In the genomic region with DNA sequence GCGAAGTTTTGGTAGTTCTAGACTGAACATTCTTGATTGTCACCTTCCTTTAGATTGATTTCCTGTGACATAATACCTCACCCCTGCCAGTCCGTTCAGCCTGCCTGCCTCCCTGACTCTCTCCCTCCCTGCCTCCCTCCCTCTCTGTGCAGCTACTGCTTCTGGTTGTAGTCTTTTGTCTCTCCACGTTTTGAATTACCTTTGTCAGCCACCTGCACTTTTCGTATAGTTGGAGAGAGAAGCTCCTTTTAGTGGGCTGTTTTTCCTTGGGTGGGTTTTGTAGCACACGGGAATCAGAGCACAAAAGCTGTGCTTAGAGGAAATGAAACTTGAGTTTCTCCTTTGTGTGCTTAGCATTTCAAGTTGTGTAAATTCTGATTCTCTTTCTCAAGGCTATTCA, we compare ENCODE assay signal across 9 cellular contexts. TPM values are rescaled to one million over a fixed set of nuclear protein-coding genes. Genes with fewer than 3 reads are reported as not detected.
DNase-seq lines count a peak whose midpoint lies in the region; ATAC-seq lines count a peak whose summit lies in the region.
"Had no signal": no experiment of that assay in that cellular context is flagged by ENCODE, and none has a peak within 500 bp of the region (broad histone marks: within the 10 kb centered on the region; RNA-seq: fewer than 3 reads in every experiment).

No MANE protein-coding gene starts in this region.

- H3K4me3 Mint-ChIP-seq in activated CD4-positive, alpha-beta memory T cell treated with anti-CD3 and anti-CD28 coated beads for 36 hours = no peak overlapping the region
- no peak overlapping the region for H3K4me3 Mint-ChIP-seq in activated CD4-positive, alpha-beta memory T cell treated with anti-CD3 and anti-CD28 coated beads, Interleukin-2, amount 10 ng/mL, durations not matched to agents 7 days and 5 days
- peak overlapping the region; percentile 28 for H3K4me3 Mint-ChIP-seq in T-helper 17 cell
- H3K4me3 Mint-ChIP-seq in stimulated activated memory B cell treated with anti-CD40 and anti-IgM and Interleukin-4, amounts not matched to agents 10 μg/mL and 1 μg/mL and 100 μg/mL, for 72 hours = peak overlapping the region; percentile 54

- POLR2A ChIA-PET in activated CD4-positive, alpha-beta memory T cell treated with anti-CD3 and anti-CD28 coated beads for 36 hours (lab: Charles Lee) = no interaction called here
- POLR2A ChIA-PET in activated CD4-positive, alpha-beta memory T cell treated with anti-CD3 and anti-CD28 coated beads, Interleukin-2, amount 10 ng/mL, durations not matched to agents 7 days and 5 days (lab: Charles Lee) = no interaction called here

- no peaks in the 10 kb centered on the region for H3K9me3 ChIP-seq in T-helper 17 cell (ENCODE audit: control insufficient read depth, low read length, poor library complexity, severe bottlenecking)

- H3K27ac Mint-ChIP-seq in activated CD4-positive, alpha-beta memory T cell treated with anti-CD3 and anti-CD28 coated beads for 36 hours = no peak overlapping the region
- no peak overlapping the region for H3K27ac Mint-ChIP-seq in activated CD4-positive, alpha-beta memory T cell treated with anti-CD3 and anti-CD28 coated beads, Interleukin-2, amount 10 ng/mL, durations not matched to agents 7 days and 5 days
- peak overlapping the region; percentile 78 for H3K27ac Mint-ChIP-seq in T-helper 17 cell
- peak overlapping the region; percentile 72 for H3K27ac Mint-ChIP-seq in stimulated activated memory B cell treated with anti-CD40 and anti-IgM and Interleukin-4, amounts not matched to agents 10 μg/mL and 1 μg/mL and 100 μg/mL, for 72 hours

- CTCF ChIA-PET in activated CD4-positive, alpha-beta memory T cell treated with anti-CD3 and anti-CD28 coated beads for 36 hours (lab: Charles Lee) = interaction anchor here (1.4 kb wide), 1 partner anchor 163 kb away, joined by 4 read pairs; no protein-coding TSS in a partner anchor
- CTCF ChIA-PET in activated CD4-positive, alpha-beta memory T cell treated with anti-CD3 and anti-CD28 coated beads, Interleukin-2, amount 10 ng/mL, durations not matched to agents 7 days and 5 days (lab: Charles Lee) = no interaction called here

- peak; percentile 20 for DNase-seq in activated CD4-positive, alpha-beta memory T cell treated with anti-CD3 and anti-CD28 coated beads for 36 hours
- no peak for DNase-seq in activated CD4-positive, alpha-beta memory T cell treated with anti-CD3 and anti-CD28 coated beads, Interleukin-2, amount 10 ng/mL, durations not matched to agents 7 days and 5 days
- no peak for DNase-seq in T-helper 17 cell
- no peak for DNase-seq in stimulated activated CD4-positive, alpha-beta T cell treated with anti-CD3 and anti-CD28 coated beads, Interleukin-12 subunit alpha, Interleukin-12 subunit beta, amount 100 ng/mL, for 4 hours
- no peak for DNase-seq in NCI-H446 (lab: John Stamatoyannopoulos, UW)
- DNase-seq in NCI-H2196 (lab: John Stamatoyannopoulos, UW; ENCODE audit: unreplicated experiment) = no peak

- intact Hi-C loops in activated CD4-positive, alpha-beta memory T cell treated with anti-CD3 and anti-CD28 coated beads for 36 hours (cut with micrococcal nuclease) = no loop called here

- ATAC-seq in HG02938 (IDR thresholded peaks at IDR 0.05; ENCODE audit: unreplicated experiment) = peak; percentile 96
- peak; percentile 68 for ATAC-seq in T-helper 17 cell
- peak; percentile 73 for ATAC-seq in stimulated activated memory B cell treated with anti-CD40 and anti-IgM and Interleukin-4, amounts not matched to agents 10 μg/mL and 1 μg/mL and 100 μg/mL, for 72 hours
- ATAC-seq: Panc1 had no signal

- peaks cover 21% of the 10 kb centered on the region for H3K36me3 Mint-ChIP-seq in activated CD4-positive, alpha-beta memory T cell treated with anti-CD3 and anti-CD28 coated beads for 36 hours
- peaks cover 37% of the 10 kb centered on the region for H3K36me3 Mint-ChIP-seq in activated CD4-positive, alpha-beta memory T cell treated with anti-CD3 and anti-CD28 coated beads, Interleukin-2, amount 10 ng/mL, durations not matched to agents 7 days and 5 days (ENCODE audit: low read depth)
- H3K36me3 Mint-ChIP-seq in T-helper 17 cell (ENCODE audit: low read depth) = peaks cover 6% of the 10 kb centered on the region
- peaks cover 36% of the 10 kb centered on the region for H3K36me3 Mint-ChIP-seq in stimulated activated memory B cell treated with anti-CD40 and anti-IgM and Interleukin-4, amounts not matched to agents 10 μg/mL and 1 μg/mL and 100 μg/mL, for 72 hours

- H3K4me1 Mint-ChIP-seq in activated CD4-positive, alpha-beta memory T cell treated with anti-CD3 and anti-CD28 coated beads for 36 hours (ENCODE audit: low read depth) = peaks cover 13% of the 10 kb centered on the region
- peaks cover 15% of the 10 kb centered on the region for H3K4me1 Mint-ChIP-seq in activated CD4-positive, alpha-beta memory T cell treated with anti-CD3 and anti-CD28 coated beads, Interleukin-2, amount 10 ng/mL, durations not matched to agents 7 days and 5 days
- peaks cover 13% of the 10 kb centered on the region for H3K4me1 Mint-ChIP-seq in T-helper 17 cell
- H3K4me1 Mint-ChIP-seq in stimulated activated memory B cell treated with anti-CD40 and anti-IgM and Interleukin-4, amounts not matched to agents 10 μg/mL and 1 μg/mL and 100 μg/mL, for 72 hours = peaks cover 30% of the 10 kb centered on the region

- no peaks in the 10 kb centered on the region for H3K27me3 Mint-ChIP-seq in activated CD4-positive, alpha-beta memory T cell treated with anti-CD3 and anti-CD28 coated beads for 36 hours
- no peaks in the 10 kb centered on the region for H3K27me3 Mint-ChIP-seq in activated CD4-positive, alpha-beta memory T cell treated with anti-CD3 and anti-CD28 coated beads, Interleukin-2, amount 10 ng/mL, durations not matched to agents 7 days and 5 days
- H3K27me3 Mint-ChIP-seq in T-helper 17 cell = no peaks in the 10 kb centered on the region
- H3K27me3 Mint-ChIP-seq in stimulated activated memory B cell treated with anti-CD40 and anti-IgM and Interleukin-4, amounts not matched to agents 10 μg/mL and 1 μg/mL and 100 μg/mL, for 72 hours = no peaks in the 10 kb centered on the region

- H3K9me3 Mint-ChIP-seq in activated CD4-positive, alpha-beta memory T cell treated with anti-CD3 and anti-CD28 coated beads for 36 hours = no peaks in the 10 kb centered on the region
- no peaks in the 10 kb centered on the region for H3K9me3 Mint-ChIP-seq in activated CD4-positive, alpha-beta memory T cell treated with anti-CD3 and anti-CD28 coated beads, Interleukin-2, amount 10 ng/mL, durations not matched to agents 7 days and 5 days
- no peaks in the 10 kb centered on the region for H3K9me3 Mint-ChIP-seq in stimulated activated memory B cell treated with anti-CD40 and anti-IgM and Interleukin-4, amounts not matched to agents 10 μg/mL and 1 μg/mL and 100 μg/mL, for 72 hours

RNA-seq across cellular contexts. Expression of a gene that starts 32.6 kb away (rescaled TPM):
- total RNA-seq in activated CD4-positive, alpha-beta memory T cell treated with anti-CD3 and anti-CD28 coated beads for 36 hours = 10 to 100 TPM; 63.7 to 67.1 TPM
- total RNA-seq in activated CD4-positive, alpha-beta memory T cell treated with anti-CD3 and anti-CD28 coated beads, Interleukin-2, amount 10 ng/mL, durations not matched to agents 7 days and 5 days = 100 to 1,000 TPM in 1 of 2 experiments, 10 to 100 TPM in 1; 95.1 to 101 TPM
- total RNA-seq in T-helper 17 cell = 10 to 100 TPM; 12.1 to 15.2 TPM

Comparison
In these comparisons a context has a peak if more than half of its experiments do, and no peak if none do; other contexts are left out.
1. H3K27ac Mint-ChIP-seq: peak in T-helper 17 cell (single experiment) and stimulated activated memory B cell treated with anti-CD40 and anti-IgM and Interleukin-4, amounts not matched to agents 10 μg/mL and 1 μg/mL and 100 μg/mL, for 72 hours (single experiment); none in activated CD4-positive, alpha-beta memory T cell treated with anti-CD3 and anti-CD28 coated beads for 36 hours (single experiment) and activated CD4-positive, alpha-beta memory T cell treated with anti-CD3 and anti-CD28 coated beads, Interleukin-2, amount 10 ng/mL, durations not matched to agents 7 days and 5 days (single experiment).
2. H3K4me3 Mint-ChIP-seq: peak in T-helper 17 cell (single experiment) and stimulated activated memory B cell treated with anti-CD40 and anti-IgM and Interleukin-4, amounts not matched to agents 10 μg/mL and 1 μg/mL and 100 μg/mL, for 72 hours (single experiment); none in activated CD4-positive, alpha-beta memory T cell treated with anti-CD3 and anti-CD28 coated beads for 36 hours (single experiment) and activated CD4-positive, alpha-beta memory T cell treated with anti-CD3 and anti-CD28 coated beads, Interleukin-2, amount 10 ng/mL, durations not matched to agents 7 days and 5 days (single experiment).
3. RNA of a gene that starts 32.6 kb away (total RNA-seq): 95.1 to 101 TPM in activated CD4-positive, alpha-beta memory T cell treated with anti-CD3 and anti-CD28 coated beads, Interleukin-2, amount 10 ng/mL, durations not matched to agents 7 days and 5 days and 63.7 to 67.1 TPM in activated CD4-positive, alpha-beta memory T cell treated with anti-CD3 and anti-CD28 coated beads for 36 hours; 12.1 to 15.2 TPM in T-helper 17 cell; every median in the first group is over 4 times any median in the second.
4. Peak in every context shown above with its lines, with median percentiles within 50 percentile points of each other: ATAC-seq.